8 cellular contexts compared by ENCODE assay signal in the genomic region with DNA sequence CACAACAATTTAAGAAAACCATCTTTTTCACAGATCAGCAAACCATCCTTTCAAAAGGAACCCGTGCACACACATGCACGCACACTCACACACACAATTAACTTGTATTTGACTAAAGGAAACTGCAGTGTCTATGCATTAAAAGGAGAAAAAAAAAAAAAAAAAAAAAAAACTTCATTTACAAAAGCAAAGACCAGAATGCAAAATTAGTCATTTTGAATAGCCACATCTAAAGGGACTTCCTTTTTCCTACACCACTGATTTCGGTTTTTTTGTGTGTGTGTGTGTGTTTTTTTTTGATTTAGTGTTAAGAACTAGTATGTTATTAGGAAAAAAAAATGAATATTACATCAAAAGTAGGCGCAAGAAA.
DNase-seq lines count a peak whose midpoint lies in the region; FAIRE-seq and TF ChIP-seq lines count a peak whose summit lies in the region.

No MANE protein-coding gene starts in this region.

- peak; percentile 38 for DNase-seq in GM13976 (ENCODE audit: low spot score)
- DNase-seq in NT2/D1 (ENCODE audit: low read depth, low spot score) = no peak
- DNase-seq in epithelial cell of prostate (ENCODE audit: low read depth, low spot score) = no peak
- DNase-seq in skeletal muscle cell (ENCODE audit: low read depth) = no peak
- DNase-seq in NCI-H1436 treated with DMSO at 0.1 percent for 48 hours (lab: John Stamatoyannopoulos, UW) = no peak
- no peak for DNase-seq in NCI-H748 treated with DMSO at 0.1 percent for 48 hours (lab: John Stamatoyannopoulos, UW)
- DNase-seq in NCI-H187 (lab: John Stamatoyannopoulos, UW) = no peak
- no peak for DNase-seq in H54 (ENCODE audit: insufficient read length, low spot score)

- peak overlapping the region; percentile 100 for H3K27ac ChIP-seq in epithelial cell of prostate

- TF ChIP-seq CTCF in GM13976 (IDR thresholded peaks at IDR 0.05; ENCODE audit: borderline replicate concordance, control extremely low read depth, extremely low read depth, insufficient read depth, missing control alignments) = no peak

- no peaks in the 10 kb centered on the region for H3K27me3 ChIP-seq in NT2/D1 (ENCODE audit: insufficient read depth, insufficient read length)

- FAIRE-seq in H54 (lab: Jason Lieb, UNC) = no peak

- H3K9ac ChIP-seq in NT2/D1 (ENCODE audit: insufficient read length, low read depth) = peak overlapping the region; percentile 11

- TF ChIP-seq POLR2A in H54 (IDR thresholded peaks at IDR 0.05; ENCODE audit: low read depth, low read length) = no peak

- no peak overlapping the region for H3K4me3 ChIP-seq in NT2/D1 (ENCODE audit: insufficient read length, low read depth)
- peak overlapping the region; percentile 2 for H3K4me3 ChIP-seq in skeletal muscle cell (ENCODE audit: low read depth, low read length)

- H3K36me3 ChIP-seq in NT2/D1 (ENCODE audit: insufficient read depth, insufficient read length, low read length) = peaks cover 37% of the 10 kb centered on the region

- peaks cover 11% of the 10 kb centered on the region for H3K4me1 ChIP-seq in NT2/D1 (ENCODE audit: insufficient read depth, insufficient read length)

- in situ Hi-C loops in GM13976 (cut with MboI; ENCODE audit: low sequenced_read_pairs, unreplicated experiment) = no loop called here

- no peaks in the 10 kb centered on the region for H3K9me3 ChIP-seq in NT2/D1 (ENCODE audit: insufficient read depth, low read length)
